ENCODE assay signal across 10 cellular contexts in the genomic region with DNA sequence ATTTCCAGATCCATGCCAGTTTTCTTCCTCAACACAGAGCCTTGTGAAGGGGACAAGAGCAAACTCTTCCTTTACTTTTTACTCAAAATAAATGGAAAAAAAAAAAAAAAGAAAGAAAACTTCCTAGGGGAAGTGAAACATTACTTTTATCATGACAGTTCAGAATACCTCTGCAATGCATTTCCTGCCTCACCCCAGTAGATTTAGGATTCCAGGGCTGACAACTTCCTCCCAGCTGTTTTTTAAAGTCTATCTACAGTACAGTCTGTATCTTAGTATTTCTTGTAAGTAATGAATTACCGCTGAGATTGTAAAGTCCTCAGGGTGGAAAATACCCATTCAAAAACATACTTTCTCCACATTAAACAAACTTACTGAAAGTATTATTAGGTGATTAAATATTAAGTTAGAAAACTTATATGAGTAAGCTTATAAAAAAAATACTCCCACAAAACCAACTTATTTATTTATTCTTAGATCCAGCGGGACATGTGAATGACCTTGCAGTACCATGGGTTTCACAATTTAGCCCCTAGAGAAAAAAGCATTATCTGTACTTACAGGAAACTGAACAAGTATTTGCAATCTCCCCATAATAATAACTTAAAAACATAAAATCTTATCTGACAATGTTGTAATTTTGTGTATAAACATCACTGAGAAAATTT.
DNase-seq lines count a peak whose midpoint lies in the region; FAIRE-seq and TF ChIP-seq lines count a peak whose summit lies in the region.
"Had no signal": no experiment of that assay in that cellular context is flagged by ENCODE, and none has a peak within 500 bp of the region (broad histone marks: within the 10 kb centered on the region; RNA-seq: fewer than 3 reads in every experiment).

No MANE protein-coding gene starts in this region.

- H3K4me3 ChIP-seq in muscle layer of duodenum (ENCODE audit: low read depth in 1 of 2, low read length in 2 of 2): no peak overlapping the region

- H3K36me3 Mint-ChIP-seq in CD14-positive monocyte: peaks cover 6 to 11% of the 10 kb centered on the region in 2 donors

- no peaks in the 10 kb centered on the region for H3K27me3 Mint-ChIP-seq in CD14-positive monocyte (ENCODE audit: low read depth in 3 of 3)

- H3K27me3 ChIP-seq in muscle layer of duodenum (ENCODE audit: low read depth, low read length): no peaks in the 10 kb centered on the region

- H3K27ac Mint-ChIP-seq in CD14-positive monocyte: peak overlapping the region; percentile 69 to 86 (median 82)

- no peak for TF ChIP-seq CTCF in CD14-positive monocyte (IDR thresholded peaks at IDR 0.05)

- intact Hi-C loops in CD14-positive monocyte (cut with micrococcal nuclease): no loop called here

- H3K9me3 Mint-ChIP-seq in CD14-positive monocyte: peaks cover 0 to 1% (median 0%) of the 10 kb centered on the region in 7 donors

- FAIRE-seq in HTR-8/SVneo (lab: Jason Lieb, UNC): no peak

- peak overlapping the region in 1 of 2 donors; percentile 59 for H3K4me3 Mint-ChIP-seq in CD14-positive monocyte

- H3K4me1 Mint-ChIP-seq in CD14-positive monocyte: peaks cover 95% of the 10 kb centered on the region

- peak overlapping the region; percentile 18 for H3K27ac ChIP-seq in muscle layer of duodenum (ENCODE audit: low read length)

- peaks cover 59 to 90% of the 10 kb centered on the region in 2 donors for H3K4me1 ChIP-seq in muscle layer of duodenum (ENCODE audit: control insufficient read depth in 1 of 2, insufficient read depth in 2 of 2, low read length in 2 of 2)

- H3K9me3 ChIP-seq in muscle layer of duodenum (ENCODE audit: control insufficient read depth in 1 of 2, low read length in 2 of 2): no peaks in the 10 kb centered on the region

- DNase-seq in CD14-positive monocyte (ENCODE audit: low spot score): no peak
- peak; percentile 38 for DNase-seq in NAMALWA (ENCODE audit: low spot score)
- DNase-seq in dermis blood vessel endothelial cell: peak; percentile 56
- no peak for DNase-seq in GM19240 (ENCODE audit: insufficient read length, low spot score)
- no peak for DNase-seq in HTR-8/SVneo (ENCODE audit: insufficient read length, low spot score)
- no peak for DNase-seq in superior temporal gyrus (ENCODE audit: extremely low spot score)
- no peak for DNase-seq in ureter (ENCODE audit: low spot score)
- DNase-seq: activated T-cell treated with anti-CD3 and anti-CD28 coated beads, Interleukin-2, amount 50 U/mL, for 48 hours; DMS79 treated with DMSO at 0.1 percent for 48 hours had no signal

- no peaks in the 10 kb centered on the region for H3K36me3 ChIP-seq in muscle layer of duodenum (ENCODE audit: control insufficient read depth in 1 of 2, insufficient read depth in 2 of 2, low read length in 2 of 2)

Comparison
In these comparisons a context has a peak if more than half of its experiments do, and no peak if none do; other contexts are left out.
1. DNase-seq: peak in NAMALWA (single experiment) and dermis blood vessel endothelial cell (single experiment); none in CD14-positive monocyte (single experiment), GM19240 (single experiment), HTR-8/SVneo (single experiment), superior temporal gyrus (single experiment) and ureter (single experiment).